1 cellular context compared by ENCODE assay signal in genomic region chr5:179259731-179260323, GRCh38.
TF ChIP-seq lines count a peak whose summit lies in the region.

No MANE protein-coding gene starts in this region.

TF ChIP-seq in GM23338, 12 proteins besides CTCF, POLR2A, EP300 and RAD21 (continued from another document):
- TF ChIP-seq ZNF462 (CRISPR knock-in tag; IDR thresholded peaks at IDR 0.05), result no peak
- no peak for TF ChIP-seq ZNF114 (CRISPR knock-in tag; IDR thresholded peaks at IDR 0.05)
- no peak for TF ChIP-seq EZH2phosphoT487 (IDR thresholded peaks at IDR 0.05; ENCODE audit: unreplicated experiment)
- TF ChIP-seq ZNF331 (CRISPR knock-in tag; IDR thresholded peaks at IDR 0.05; ENCODE audit: low read depth), result no peak
- no peak for TF ChIP-seq JUNB (IDR thresholded peaks at IDR 0.05; ENCODE audit: unreplicated experiment)
- TF ChIP-seq NANOG (IDR thresholded peaks at IDR 0.05; ENCODE audit: borderline replicate concordance), result no peak
- no peak for TF ChIP-seq POLR2AphosphoS5 (IDR thresholded peaks at IDR 0.05; ENCODE audit: low read depth)
- no peak for TF ChIP-seq REST (IDR thresholded peaks at IDR 0.05; ENCODE audit: unreplicated experiment)
- no peak for TF ChIP-seq ETS1 (IDR thresholded peaks at IDR 0.05)
- TF ChIP-seq EZH2 (IDR thresholded peaks at IDR 0.05; ENCODE audit: low read depth, unreplicated experiment), result no peak
